10 cellular contexts compared by ENCODE assay signal in the genomic region with DNA sequence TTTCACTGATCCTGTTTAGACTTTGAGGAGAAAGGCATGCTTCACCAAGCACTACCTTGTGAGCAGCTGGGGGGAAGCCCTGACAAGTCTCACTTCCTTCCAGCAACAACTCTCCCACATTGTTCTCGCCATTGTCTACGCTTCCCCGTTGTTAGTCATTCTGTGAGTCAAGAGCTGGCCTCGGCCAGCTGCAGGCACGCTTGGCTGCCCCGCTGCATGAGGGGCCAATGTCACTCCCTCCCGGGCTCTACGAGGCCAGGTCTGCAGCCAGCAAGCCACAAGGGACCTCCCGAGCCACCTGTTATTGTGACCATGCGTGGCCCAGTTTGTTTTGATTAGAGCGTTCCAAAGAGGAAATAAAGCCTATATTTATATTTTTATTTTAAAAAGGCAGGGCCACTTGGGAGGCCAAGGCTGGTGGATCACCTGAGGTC.
DNase-seq lines count a peak whose midpoint lies in the region; ATAC-seq and TF ChIP-seq lines count a peak whose summit lies in the region.
"Had no signal": no experiment of that assay in that cellular context is flagged by ENCODE, and none has a peak within 500 bp of the region (broad histone marks: within the 10 kb centered on the region; RNA-seq: fewer than 3 reads in every experiment).

No MANE protein-coding gene starts in this region.

- no peaks in the 10 kb centered on the region for H3K36me3 ChIP-seq in OCI-LY3 (replicated peaks; ENCODE audit: low read depth, low read length)
- H3K36me3 ChIP-seq: cardiac muscle cell had no signal

- peak overlapping the region; percentile 84 for H3K27ac Mint-ChIP-seq in stimulated activated naive B cell treated with anti-CD40 and anti-IgM and Interleukin-4, amounts not matched to agents 10 μg/mL and 1 μg/mL and 100 μg/mL, for 72 hours

- H3K9me3 ChIP-seq in OCI-LY3 (ENCODE audit: insufficient read depth, low read length): peaks cover 10% of the 10 kb centered on the region; the same call in 1 of the 2 replicates

- DNase-seq in CD1c-positive myeloid dendritic cell (ENCODE audit: extremely low spot score): peak; percentile 87
- peak; percentile 96 to 99 for DNase-seq in foreskin keratinocyte
- DNase-seq in stimulated activated naive B cell treated with anti-CD40 and anti-IgM and Interleukin-4, amounts not matched to agents 10 μg/mL and 1 μg/mL and 100 μg/mL, for 72 hours: peak; percentile 95
- DNase-seq in DMS 273 (lab: John Stamatoyannopoulos, UW; ENCODE audit: unreplicated experiment): no peak
- DNase-seq in AG20443 (ENCODE audit: low spot score): no peak

- H3K4me3 ChIP-seq in OCI-LY3 (ENCODE audit: low read length): peak overlapping the region; percentile 1; the same call in 1 of the 2 replicates
- H3K4me3 ChIP-seq: cardiac muscle cell had no signal

- H3K4me2 ChIP-seq in OCI-LY3 (ENCODE audit: low read length): peak overlapping the region; percentile 80

- H3K27me3 ChIP-seq in OCI-LY3 (ENCODE audit: low read depth, low read length) (peaks cover 26% of the 10 kb centered on the region), foreskin keratinocyte (no peaks in the 10 kb centered on the region)
- H3K27me3 ChIP-seq: cardiac muscle cell had no signal

- H3K79me2 ChIP-seq in OCI-LY3 (ENCODE audit: low read length): no peaks in the 10 kb centered on the region

- H3K4me1 Mint-ChIP-seq in stimulated activated naive B cell treated with anti-CD40 and anti-IgM and Interleukin-4, amounts not matched to agents 10 μg/mL and 1 μg/mL and 100 μg/mL, for 72 hours: peaks cover 42 to 74% of the 10 kb centered on the region in 2 donors

- H3K27ac ChIP-seq in OCI-LY3 (ENCODE audit: low read length) (no peak overlapping the region), foreskin keratinocyte (peak overlapping the region; percentile 94)
- H3K27ac ChIP-seq: cardiac muscle cell had no signal

- ATAC-seq in GM18873 (IDR thresholded peaks at IDR 0.05; ENCODE audit: low FRiP score, unreplicated experiment): peak; percentile 99
- ATAC-seq in HG03045 (IDR thresholded peaks at IDR 0.05; ENCODE audit: unreplicated experiment): peak; percentile 99
- peak; percentile 99 for ATAC-seq in foreskin keratinocyte
- ATAC-seq in stimulated activated naive B cell treated with anti-CD40 and anti-IgM and Interleukin-4, amounts not matched to agents 10 μg/mL and 1 μg/mL and 100 μg/mL, for 72 hours (replicated peaks): peak; percentile 97 to 99
- ATAC-seq: HCT116 had no signal

- no peak for TF ChIP-seq CTCF in OCI-LY3 (IDR thresholded peaks at IDR 0.05; ENCODE audit: low read depth, low read length)
- no peak for TF ChIP-seq CTCF in foreskin keratinocyte (conservative IDR thresholded peaks at IDR 0.05)

- H2AFZ ChIP-seq in OCI-LY3 (ENCODE audit: low read depth, low read length): no peak overlapping the region

- no peak overlapping the region for H3K9ac ChIP-seq in OCI-LY3 (ENCODE audit: low read length)

- H3K4me1 ChIP-seq in OCI-LY3 (ENCODE audit: low read length) (peaks cover 31% of the 10 kb centered on the region), foreskin keratinocyte (peaks cover 15% of the 10 kb centered on the region)

- no peaks in the 10 kb centered on the region for H3K27me3 Mint-ChIP-seq in stimulated activated naive B cell treated with anti-CD40 and anti-IgM and Interleukin-4, amounts not matched to agents 10 μg/mL and 1 μg/mL and 100 μg/mL, for 72 hours

- no peaks in the 10 kb centered on the region for H4K20me1 ChIP-seq in OCI-LY3 (ENCODE audit: insufficient read depth, low read length)

- peaks cover 8 to 18% of the 10 kb centered on the region in 2 donors for H3K36me3 Mint-ChIP-seq in stimulated activated naive B cell treated with anti-CD40 and anti-IgM and Interleukin-4, amounts not matched to agents 10 μg/mL and 1 μg/mL and 100 μg/mL, for 72 hours

- peaks cover 4 to 10% of the 10 kb centered on the region in 2 donors for H3K9me3 Mint-ChIP-seq in stimulated activated naive B cell treated with anti-CD40 and anti-IgM and Interleukin-4, amounts not matched to agents 10 μg/mL and 1 μg/mL and 100 μg/mL, for 72 hours

- peak overlapping the region; percentile 4 to 44 for H3K4me3 Mint-ChIP-seq in stimulated activated naive B cell treated with anti-CD40 and anti-IgM and Interleukin-4, amounts not matched to agents 10 μg/mL and 1 μg/mL and 100 μg/mL, for 72 hours

Comparison
In these comparisons a context has a peak if more than half of its experiments do, and no peak if none do; other contexts are left out.
1. DNase-seq: peak in CD1c-positive myeloid dendritic cell (single experiment), foreskin keratinocyte (2 of 2) and stimulated activated naive B cell treated with anti-CD40 and anti-IgM and Interleukin-4, amounts not matched to agents 10 μg/mL and 1 μg/mL and 100 μg/mL, for 72 hours (single experiment); none in DMS 273 (single experiment) and AG20443 (single experiment).
2. Peak in every context shown above with its lines, with median percentiles within 50 percentile points of each other: ATAC-seq.